2 cellular contexts compared by ENCODE assay signal in the genomic region with DNA sequence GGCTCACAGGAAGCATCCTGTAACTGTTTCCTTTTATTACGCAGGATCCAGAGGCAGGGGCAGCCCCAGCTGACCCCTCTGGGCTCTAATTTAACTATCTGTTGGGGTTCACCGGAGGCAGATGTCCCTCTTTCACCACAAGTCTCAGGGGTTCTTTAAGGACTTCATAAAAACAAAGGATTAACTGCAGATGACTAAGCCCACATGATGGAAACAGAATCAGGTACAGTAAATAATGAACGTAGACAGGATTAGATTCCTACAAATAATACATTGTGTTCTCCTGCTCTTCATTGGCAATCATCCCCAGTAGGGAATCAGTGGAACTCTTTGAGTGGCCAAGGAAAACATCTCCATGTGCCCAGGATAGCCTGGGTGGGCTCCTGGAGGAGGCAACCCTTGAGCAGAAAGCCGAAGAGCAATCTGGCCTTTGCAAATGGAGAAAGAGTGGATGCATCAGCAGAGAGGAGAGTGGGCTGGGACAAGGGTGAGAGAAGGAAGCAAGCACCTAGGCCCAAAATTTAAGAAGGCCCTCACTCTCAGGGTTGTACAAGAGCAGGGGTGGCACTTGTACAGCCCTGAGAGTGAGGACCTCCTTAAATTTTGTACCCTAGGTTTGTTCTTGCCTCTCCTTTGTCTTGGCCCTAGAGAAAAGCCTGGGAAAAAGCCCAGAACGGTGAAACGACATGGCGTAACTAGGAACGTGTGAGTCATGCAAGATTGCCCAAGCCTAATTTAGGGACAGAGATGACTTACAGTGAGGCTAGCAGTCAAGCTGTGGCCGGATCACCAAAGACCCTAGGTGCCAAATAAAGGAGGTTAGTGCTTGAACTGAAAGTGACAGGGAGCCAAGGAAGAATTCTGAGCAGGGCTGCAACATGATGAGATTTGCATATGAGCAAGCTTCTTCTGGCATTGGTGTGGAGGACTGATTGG.
A peak's percentile ranks its signal among the peaks of the same experiment; 100 is the strongest.
TF ChIP-seq lines count a peak whose summit lies in the region.

No MANE protein-coding gene starts in this region.

TF ChIP-seq in HepG2, 621 proteins besides CTCF, POLR2A, EP300 and RAD21 (continues in another document):
- TF ChIP-seq BORCS8-MEF2B (CRISPR knock-in tag; IDR thresholded peaks at IDR 0.05) (no peak), JUND (CRISPR knock-in tag; IDR thresholded peaks at IDR 0.05) (peak; percentile 38; the same call in 1 of the 2 replicates), RBFOX2 (IDR thresholded peaks at IDR 0.05; ENCODE audit: low read depth, low read length) (no peak), PAX8 (CRISPR knock-in tag; IDR thresholded peaks at IDR 0.05; ENCODE audit: borderline replicate concordance) (no peak), SMAD1 (CRISPR knock-in tag; IDR thresholded peaks at IDR 0.05; ENCODE audit: borderline replicate concordance, low read depth) (no peak), KDM3A (CRISPR knock-in tag; IDR thresholded peaks at IDR 0.05; ENCODE audit: low read depth) (no peak), YY1 (IDR thresholded peaks at IDR 0.05; ENCODE audit: insufficient read depth, insufficient replicate concordance, low read depth, low read length) (no peak), CEBPG (CRISPR knock-in tag; IDR thresholded peaks at IDR 0.05) (peak; percentile 32; the same call in 1 of the 2 replicates), ZSCAN30 (CRISPR knock-in tag; IDR thresholded peaks at IDR 0.05) (no peak), HDAC6 (IDR thresholded peaks at IDR 0.05; ENCODE audit: low read depth, low read length) (no peak), ZZZ3 (CRISPR knock-in tag; IDR thresholded peaks at IDR 0.05; ENCODE audit: borderline replicate concordance) (no peak), ATM (IDR thresholded peaks at IDR 0.05; ENCODE audit: borderline replicate concordance) (no peak), ZNF768 (CRISPR knock-in tag; IDR thresholded peaks at IDR 0.05) (no peak), ZNF3 (CRISPR knock-in tag; IDR thresholded peaks at IDR 0.05) (peak; percentile 74; the same call in 1 of the 2 replicates), TMF1 (CRISPR knock-in tag; IDR thresholded peaks at IDR 0.05; ENCODE audit: low read depth) (no peak), ZNF616 (CRISPR knock-in tag; IDR thresholded peaks at IDR 0.05; ENCODE audit: low read depth) (no peak), CEBPB (IDR thresholded peaks at IDR 0.05; ENCODE audit: borderline replicate concordance, low read depth, low read length) (peak; percentile 81; the same call in 1 of the 2 replicates), ZMYM3 (CRISPR knock-in tag; IDR thresholded peaks at IDR 0.05) (peak; percentile 59; the same call in 1 of the 2 replicates), FOSL1 (CRISPR knock-in tag; IDR thresholded peaks at IDR 0.05; ENCODE audit: borderline replicate concordance) (peak; percentile 55; the same call in 1 of the 2 replicates), FOSL2 (CRISPR knock-in tag; IDR thresholded peaks at IDR 0.05) (peak; percentile 94)
- TF ChIP-seq, protein P1, sequence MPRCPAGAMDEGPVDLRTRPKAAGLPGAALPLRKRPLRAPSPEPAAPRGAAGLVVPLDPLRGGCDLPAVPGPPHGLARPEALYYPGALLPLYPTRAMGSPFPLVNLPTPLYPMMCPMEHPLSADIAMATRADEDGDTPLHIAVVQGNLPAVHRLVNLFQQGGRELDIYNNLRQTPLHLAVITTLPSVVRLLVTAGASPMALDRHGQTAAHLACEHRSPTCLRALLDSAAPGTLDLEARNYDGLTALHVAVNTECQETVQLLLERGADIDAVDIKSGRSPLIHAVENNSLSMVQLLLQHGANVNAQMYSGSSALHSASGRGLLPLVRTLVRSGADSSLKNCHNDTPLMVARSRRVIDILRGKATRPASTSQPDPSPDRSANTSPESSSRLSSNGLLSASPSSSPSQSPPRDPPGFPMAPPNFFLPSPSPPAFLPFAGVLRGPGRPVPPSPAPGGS (CRISPR knock-in tag; IDR thresholded peaks at IDR 0.05), result no peak
- TF ChIP-seq, protein P2, sequence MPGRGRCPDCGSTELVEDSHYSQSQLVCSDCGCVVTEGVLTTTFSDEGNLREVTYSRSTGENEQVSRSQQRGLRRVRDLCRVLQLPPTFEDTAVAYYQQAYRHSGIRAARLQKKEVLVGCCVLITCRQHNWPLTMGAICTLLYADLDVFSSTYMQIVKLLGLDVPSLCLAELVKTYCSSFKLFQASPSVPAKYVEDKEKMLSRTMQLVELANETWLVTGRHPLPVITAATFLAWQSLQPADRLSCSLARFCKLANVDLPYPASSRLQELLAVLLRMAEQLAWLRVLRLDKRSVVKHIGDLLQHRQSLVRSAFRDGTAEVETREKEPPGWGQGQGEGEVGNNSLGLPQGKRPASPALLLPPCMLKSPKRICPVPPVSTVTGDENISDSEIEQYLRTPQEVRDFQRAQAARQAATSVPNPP (CRISPR knock-in tag; IDR thresholded peaks at IDR 0.05), result no peak
- TF ChIP-seq, protein P3, sequence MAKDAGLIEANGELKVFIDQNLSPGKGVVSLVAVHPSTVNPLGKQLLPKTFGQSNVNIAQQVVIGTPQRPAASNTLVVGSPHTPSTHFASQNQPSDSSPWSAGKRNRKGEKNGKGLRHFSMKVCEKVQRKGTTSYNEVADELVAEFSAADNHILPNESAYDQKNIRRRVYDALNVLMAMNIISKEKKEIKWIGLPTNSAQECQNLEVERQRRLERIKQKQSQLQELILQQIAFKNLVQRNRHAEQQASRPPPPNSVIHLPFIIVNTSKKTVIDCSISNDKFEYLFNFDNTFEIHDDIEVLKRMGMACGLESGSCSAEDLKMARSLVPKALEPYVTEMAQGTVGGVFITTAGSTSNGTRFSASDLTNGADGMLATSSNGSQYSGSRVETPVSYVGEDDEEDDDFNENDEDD (CRISPR knock-in tag; IDR thresholded peaks at IDR 0.05; ENCODE audit: borderline replicate concordance), result no peak
- TF ChIP-seq, protein P4, sequence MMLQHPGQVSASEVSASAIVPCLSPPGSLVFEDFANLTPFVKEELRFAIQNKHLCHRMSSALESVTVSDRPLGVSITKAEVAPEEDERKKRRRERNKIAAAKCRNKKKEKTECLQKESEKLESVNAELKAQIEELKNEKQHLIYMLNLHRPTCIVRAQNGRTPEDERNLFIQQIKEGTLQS (CRISPR knock-in tag; IDR thresholded peaks at IDR 0.05), result no peak
- TF ChIP-seq, protein P5, sequence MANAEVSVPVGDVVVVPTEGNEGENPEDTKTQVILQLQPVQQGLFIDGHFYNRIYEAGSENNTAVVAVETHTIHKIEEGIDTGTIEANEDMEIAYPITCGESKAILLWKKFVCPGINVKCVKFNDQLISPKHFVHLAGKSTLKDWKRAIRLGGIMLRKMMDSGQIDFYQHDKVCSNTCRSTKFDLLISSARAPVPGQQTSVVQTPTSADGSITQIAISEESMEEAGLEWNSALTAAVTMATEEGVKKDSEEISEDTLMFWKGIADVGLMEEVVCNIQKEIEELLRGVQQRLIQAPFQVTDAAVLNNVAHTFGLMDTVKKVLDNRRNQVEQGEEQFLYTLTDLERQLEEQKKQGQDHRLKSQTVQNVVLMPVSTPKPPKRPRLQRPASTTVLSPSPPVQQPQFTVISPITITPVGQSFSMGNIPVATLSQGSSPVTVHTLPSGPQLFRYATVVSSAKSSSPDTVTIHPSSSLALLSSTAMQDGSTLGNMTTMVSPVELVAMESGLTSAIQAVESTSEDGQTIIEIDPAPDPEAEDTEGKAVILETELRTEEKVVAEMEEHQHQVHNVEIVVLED (CRISPR knock-in tag; IDR thresholded peaks at IDR 0.05; ENCODE audit: borderline replicate concordance), result no peak

TF ChIP-seq in GM23338, 12 proteins besides CTCF, POLR2A, EP300 and RAD21:
- no peak for TF ChIP-seq ZNF331 (CRISPR knock-in tag; IDR thresholded peaks at IDR 0.05; ENCODE audit: low read depth)
- no peak for TF ChIP-seq STAT1 (IDR thresholded peaks at IDR 0.05; ENCODE audit: unreplicated experiment)
- TF ChIP-seq JUNB (IDR thresholded peaks at IDR 0.05; ENCODE audit: unreplicated experiment), result no peak
- no peak for TF ChIP-seq EZH2 (IDR thresholded peaks at IDR 0.05; ENCODE audit: low read depth, unreplicated experiment)
- no peak for TF ChIP-seq EZH2phosphoT487 (IDR thresholded peaks at IDR 0.05; ENCODE audit: unreplicated experiment)
- TF ChIP-seq, protein P6, sequence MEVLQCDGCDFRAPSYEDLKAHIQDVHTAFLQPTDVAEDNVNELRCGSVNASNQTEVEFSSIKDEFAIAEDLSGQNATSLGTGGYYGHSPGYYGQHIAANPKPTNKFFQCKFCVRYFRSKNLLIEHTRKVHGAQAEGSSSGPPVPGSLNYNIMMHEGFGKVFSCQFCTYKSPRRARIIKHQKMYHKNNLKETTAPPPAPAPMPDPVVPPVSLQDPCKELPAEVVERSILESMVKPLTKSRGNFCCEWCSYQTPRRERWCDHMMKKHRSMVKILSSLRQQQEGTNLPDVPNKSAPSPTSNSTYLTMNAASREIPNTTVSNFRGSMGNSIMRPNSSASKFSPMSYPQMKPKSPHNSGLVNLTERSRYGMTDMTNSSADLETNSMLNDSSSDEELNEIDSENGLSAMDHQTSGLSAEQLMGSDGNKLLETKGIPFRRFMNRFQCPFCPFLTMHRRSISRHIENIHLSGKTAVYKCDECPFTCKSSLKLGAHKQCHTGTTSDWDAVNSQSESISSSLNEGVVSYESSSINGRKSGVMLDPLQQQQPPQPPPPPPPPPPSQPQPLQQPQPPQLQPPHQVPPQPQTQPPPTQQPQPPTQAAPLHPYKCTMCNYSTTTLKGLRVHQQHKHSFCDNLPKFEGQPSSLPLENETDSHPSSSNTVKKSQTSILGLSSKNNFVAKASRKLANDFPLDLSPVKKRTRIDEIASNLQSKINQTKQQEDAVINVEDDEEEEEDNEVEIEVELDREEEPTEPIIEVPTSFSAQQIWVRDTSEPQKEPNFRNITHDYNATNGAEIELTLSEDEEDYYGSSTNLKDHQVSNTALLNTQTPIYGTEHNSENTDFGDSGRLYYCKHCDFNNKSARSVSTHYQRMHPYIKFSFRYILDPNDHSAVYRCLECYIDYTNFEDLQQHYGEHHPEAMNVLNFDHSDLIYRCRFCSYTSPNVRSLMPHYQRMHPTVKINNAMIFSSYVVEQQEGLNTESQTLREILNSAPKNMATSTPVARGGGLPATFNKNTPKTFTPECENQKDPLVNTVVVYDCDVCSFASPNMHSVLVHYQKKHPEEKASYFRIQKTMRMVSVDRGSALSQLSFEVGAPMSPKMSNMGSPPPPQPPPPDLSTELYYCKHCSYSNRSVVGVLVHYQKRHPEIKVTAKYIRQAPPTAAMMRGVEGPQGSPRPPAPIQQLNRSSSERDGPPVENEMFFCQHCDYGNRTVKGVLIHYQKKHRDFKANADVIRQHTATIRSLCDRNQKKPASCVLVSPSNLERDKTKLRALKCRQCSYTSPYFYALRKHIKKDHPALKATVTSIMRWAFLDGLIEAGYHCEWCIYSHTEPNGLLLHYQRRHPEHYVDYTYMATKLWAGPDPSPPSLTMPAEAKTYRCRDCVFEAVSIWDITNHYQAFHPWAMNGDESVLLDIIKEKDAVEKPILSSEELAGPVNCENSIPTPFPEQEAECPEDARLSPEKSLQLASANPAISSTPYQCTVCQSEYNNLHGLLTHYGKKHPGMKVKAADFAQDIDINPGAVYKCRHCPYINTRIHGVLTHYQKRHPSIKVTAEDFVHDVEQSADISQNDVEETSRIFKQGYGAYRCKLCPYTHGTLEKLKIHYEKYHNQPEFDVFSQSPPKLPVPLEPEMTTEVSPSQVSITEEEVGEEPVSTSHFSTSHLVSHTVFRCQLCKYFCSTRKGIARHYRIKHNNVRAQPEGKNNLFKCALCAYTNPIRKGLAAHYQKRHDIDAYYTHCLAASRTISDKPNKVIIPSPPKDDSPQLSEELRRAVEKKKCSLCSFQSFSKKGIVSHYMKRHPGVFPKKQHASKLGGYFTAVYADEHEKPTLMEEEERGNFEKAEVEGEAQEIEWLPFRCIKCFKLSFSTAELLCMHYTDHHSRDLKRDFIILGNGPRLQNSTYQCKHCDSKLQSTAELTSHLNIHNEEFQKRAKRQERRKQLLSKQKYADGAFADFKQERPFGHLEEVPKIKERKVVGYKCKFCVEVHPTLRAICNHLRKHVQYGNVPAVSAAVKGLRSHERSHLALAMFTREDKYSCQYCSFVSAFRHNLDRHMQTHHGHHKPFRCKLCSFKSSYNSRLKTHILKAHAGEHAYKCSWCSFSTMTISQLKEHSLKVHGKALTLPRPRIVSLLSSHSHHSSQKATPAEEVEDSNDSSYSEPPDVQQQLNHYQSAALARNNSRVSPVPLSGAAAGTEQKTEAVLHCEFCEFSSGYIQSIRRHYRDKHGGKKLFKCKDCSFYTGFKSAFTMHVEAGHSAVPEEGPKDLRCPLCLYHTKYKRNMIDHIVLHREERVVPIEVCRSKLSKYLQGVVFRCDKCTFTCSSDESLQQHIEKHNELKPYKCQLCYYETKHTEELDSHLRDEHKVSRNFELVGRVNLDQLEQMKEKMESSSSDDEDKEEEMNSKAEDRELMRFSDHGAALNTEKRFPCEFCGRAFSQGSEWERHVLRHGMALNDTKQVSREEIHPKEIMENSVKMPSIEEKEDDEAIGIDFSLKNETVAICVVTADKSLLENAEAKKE (CRISPR knock-in tag; IDR thresholded peaks at IDR 0.05), result no peak
- TF ChIP-seq, protein P7, sequence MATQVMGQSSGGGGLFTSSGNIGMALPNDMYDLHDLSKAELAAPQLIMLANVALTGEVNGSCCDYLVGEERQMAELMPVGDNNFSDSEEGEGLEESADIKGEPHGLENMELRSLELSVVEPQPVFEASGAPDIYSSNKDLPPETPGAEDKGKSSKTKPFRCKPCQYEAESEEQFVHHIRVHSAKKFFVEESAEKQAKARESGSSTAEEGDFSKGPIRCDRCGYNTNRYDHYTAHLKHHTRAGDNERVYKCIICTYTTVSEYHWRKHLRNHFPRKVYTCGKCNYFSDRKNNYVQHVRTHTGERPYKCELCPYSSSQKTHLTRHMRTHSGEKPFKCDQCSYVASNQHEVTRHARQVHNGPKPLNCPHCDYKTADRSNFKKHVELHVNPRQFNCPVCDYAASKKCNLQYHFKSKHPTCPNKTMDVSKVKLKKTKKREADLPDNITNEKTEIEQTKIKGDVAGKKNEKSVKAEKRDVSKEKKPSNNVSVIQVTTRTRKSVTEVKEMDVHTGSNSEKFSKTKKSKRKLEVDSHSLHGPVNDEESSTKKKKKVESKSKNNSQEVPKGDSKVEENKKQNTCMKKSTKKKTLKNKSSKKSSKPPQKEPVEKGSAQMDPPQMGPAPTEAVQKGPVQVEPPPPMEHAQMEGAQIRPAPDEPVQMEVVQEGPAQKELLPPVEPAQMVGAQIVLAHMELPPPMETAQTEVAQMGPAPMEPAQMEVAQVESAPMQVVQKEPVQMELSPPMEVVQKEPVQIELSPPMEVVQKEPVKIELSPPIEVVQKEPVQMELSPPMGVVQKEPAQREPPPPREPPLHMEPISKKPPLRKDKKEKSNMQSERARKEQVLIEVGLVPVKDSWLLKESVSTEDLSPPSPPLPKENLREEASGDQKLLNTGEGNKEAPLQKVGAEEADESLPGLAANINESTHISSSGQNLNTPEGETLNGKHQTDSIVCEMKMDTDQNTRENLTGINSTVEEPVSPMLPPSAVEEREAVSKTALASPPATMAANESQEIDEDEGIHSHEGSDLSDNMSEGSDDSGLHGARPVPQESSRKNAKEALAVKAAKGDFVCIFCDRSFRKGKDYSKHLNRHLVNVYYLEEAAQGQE (IDR thresholded peaks at IDR 0.05; ENCODE audit: unreplicated experiment), result no peak
- TF ChIP-seq CREB1 (CRISPR knock-in tag; IDR thresholded peaks at IDR 0.05; ENCODE audit: low read depth), result no peak
- no peak for TF ChIP-seq ZNF114 (CRISPR knock-in tag; IDR thresholded peaks at IDR 0.05)
TF ChIP-seq in GM23338: peak in this region for 0.
